In genomic region chr7:87060288-87060537, GRCh38 we compare ENCODE assay signal across 8 cellular contexts. TPM values are rescaled to one million over a fixed set of nuclear protein-coding genes. Genes with fewer than 3 reads are reported as not detected.
A peak's percentile ranks its signal among the peaks of the same experiment; 100 is the strongest.
DNase-seq lines count a peak whose midpoint lies in the region; TF ChIP-seq lines count a peak whose summit lies in the region.

No MANE protein-coding gene starts in this region.

- POLR2A ChIA-PET in Caco-2 (lab: Charles Lee): no interaction called here

- H3K4me1 ChIP-seq in Caco-2: peaks cover 4% of the 10 kb centered on the region

- H3K27me3 ChIP-seq in Caco-2 (replicated peaks; ENCODE audit: control insufficient read depth, insufficient read depth, low read length): no peaks in the 10 kb centered on the region; the same call in 1 of the 2 replicates
- no peaks in the 10 kb centered on the region for H3K27me3 ChIP-seq in neural cell (ENCODE audit: insufficient read depth, low read depth, low read length)

- H3K9me3 Mint-ChIP-seq in Caco-2 (ENCODE audit: unreplicated experiment) (no peaks in the 10 kb centered on the region), IgD-negative memory B cell (no peaks in the 10 kb centered on the region)

- BruUV-seq in Caco-2 (replicated peaks; lab: Mats Ljungman, UMichigan): no TSS peak

- peak overlapping the region; percentile 93 for H3K27ac ChIP-seq in caudate nucleus (ENCODE audit: low read depth, low read length)
- peak overlapping the region; percentile 56 for H3K27ac ChIP-seq in neural cell (ENCODE audit: low read length)

- H4K20me1 ChIP-seq in neural cell (ENCODE audit: insufficient read depth): no peaks in the 10 kb centered on the region

- H3K4me1 Mint-ChIP-seq in Caco-2 (ENCODE audit: low read depth, unreplicated experiment) (no peaks in the 10 kb centered on the region), IgD-negative memory B cell (peaks cover 4 to 16% (median 14%) of the 10 kb centered on the region in 3 donors)

- no peaks in the 10 kb centered on the region for H3K9me2 ChIP-seq in neural cell (ENCODE audit: insufficient read depth, low read length)

- no peaks in the 10 kb centered on the region for H3F3A ChIP-seq in neural cell (ENCODE audit: insufficient read depth, low read length, poor library complexity, severe bottlenecking)

- CTCF ChIA-PET in Caco-2 (lab: Charles Lee): interaction anchor here (1.4 kb wide), 1 partner anchor 95 kb away, joined by 3 read pairs; no protein-coding TSS in a partner anchor

- peak overlapping the region; percentile 76 for H3K9ac ChIP-seq in neural cell (ENCODE audit: low read length)

- H2AFZ ChIP-seq in neural cell (ENCODE audit: low read depth, low read length): no peak overlapping the region

- no peaks in the 10 kb centered on the region for H3K79me2 ChIP-seq in neural cell (replicated peaks; ENCODE audit: insufficient read depth, low read length)

- H3K4me3 Mint-ChIP-seq in Caco-2 (ENCODE audit: unreplicated experiment): peak overlapping the region; percentile 68
- H3K4me3 Mint-ChIP-seq in IgD-negative memory B cell: peak overlapping the region; percentile 86 to 94 (median 90)

- H3K27me3 Mint-ChIP-seq in Caco-2 (ENCODE audit: insufficient read depth, unreplicated experiment) (peaks cover 13% of the 10 kb centered on the region), IgD-negative memory B cell (no peaks in the 10 kb centered on the region)

- no peaks in the 10 kb centered on the region for H3K36me3 ChIP-seq in Caco-2 (ENCODE audit: control insufficient read depth, insufficient read depth, low read length)
- no peaks in the 10 kb centered on the region for H3K36me3 ChIP-seq in neural cell (ENCODE audit: insufficient read depth, low read length)

- TF ChIP-seq CTCF in Caco-2 (IDR thresholded peaks at IDR 0.05; ENCODE audit: insufficient read depth in 1 of 2, low read depth in 1 of 2, low read length in 1 of 2, severe bottlenecking in 1 of 2, unreplicated experiment in 1 of 2) (no peak), neural cell (IDR thresholded peaks at IDR 0.05; ENCODE audit: poor library complexity, severe bottlenecking) (no peak)

- no peak overlapping the region for H3K4me3 ChIP-seq in Caco-2 (ENCODE audit: low read depth, low read length)
- H3K4me3 ChIP-seq in neural cell (ENCODE audit: low read length): peak overlapping the region; percentile 72

- peak overlapping the region; percentile 40 for H3K4me2 ChIP-seq in neural cell (ENCODE audit: low read length)

- intact Hi-C loops in Caco-2 (cut with micrococcal nuclease; ENCODE audit: unreplicated experiment): no loop called here

- no peaks in the 10 kb centered on the region for H3K9me3 ChIP-seq in Caco-2
- H3K9me3 ChIP-seq in neural cell (ENCODE audit: low read length): no peaks in the 10 kb centered on the region

- no peak for DNase-seq in Caco-2
- DNase-seq in caudate nucleus (lab: John Stamatoyannopoulos, UW): no peak
- DNase-seq in activated CD4-positive, CD25-positive, alpha-beta regulatory T cell (lab: John Stamatoyannopoulos, UW): no peak
- DNase-seq in stimulated activated CD4-positive, alpha-beta T cell treated with anti-CD3 and anti-CD28 coated beads, Interleukin-12 subunit alpha, Interleukin-12 subunit beta, amount 100 ng/mL, for 4 hours: no peak
- DNase-seq in AG20443 (ENCODE audit: low spot score): no peak
- DNase-seq in D341Med (ENCODE audit: low spot score): no peak

- no peak overlapping the region for H3K27ac Mint-ChIP-seq in Caco-2 (ENCODE audit: unreplicated experiment)
- peak overlapping the region in 2 of 3 donors; percentile 39 to 50 for H3K27ac Mint-ChIP-seq in IgD-negative memory B cell

- TF ChIP-seq EP300 in neural cell (conservative IDR thresholded peaks at IDR 0.05; ENCODE audit: poor library complexity, severe bottlenecking): no peak

- TF ChIP-seq RAD21 in neural cell (conservative IDR thresholded peaks at IDR 0.05): no peak

- H3K36me3 Mint-ChIP-seq in Caco-2 (ENCODE audit: insufficient read depth, unreplicated experiment) (no peaks in the 10 kb centered on the region), IgD-negative memory B cell (peaks cover 2% of the 10 kb centered on the region)

TF ChIP-seq in neural cell, 6 proteins besides CTCF, POLR2A, EP300 and RAD21:
- TF ChIP-seq SMC3 (conservative IDR thresholded peaks at IDR 0.05; ENCODE audit: poor library complexity) (no peak), EZH2 (IDR thresholded peaks at IDR 0.05; ENCODE audit: borderline replicate concordance, insufficient read depth, low read length, poor library complexity, severe bottlenecking) (no peak), POLR2AphosphoS5 (IDR thresholded peaks at IDR 0.05) (no peak), REST (IDR thresholded peaks at IDR 0.05; ENCODE audit: borderline replicate concordance) (no peak), MXI1 (conservative IDR thresholded peaks at IDR 0.05; ENCODE audit: poor library complexity, severe bottlenecking) (no peak), TAF1 (IDR thresholded peaks at IDR 0.05; ENCODE audit: low read depth) (no peak)

RNA-seq across cellular contexts. Expression of gene ELAPOR2, which starts 0.8 kb away (rescaled TPM):
- 4.6 and 5.6 TPM in 2 replicates for total RNA-seq in Caco-2 (2022)
- polyA plus RNA-seq in IgD-negative memory B cell (4.2 TPM), neural cell (21.9 and 30.5 TPM in 2 replicates)
- polyA minus RNA-seq in neural cell: 72.8 and 81.6 TPM in 2 replicates
